Comparison of ENCODE assay signal across 1 cellular context in genomic region chrX:40176256-40176978, GRCh38.
TF ChIP-seq lines count a peak whose summit lies in the region.

No MANE protein-coding gene starts in this region.

TF ChIP-seq in GM12878, 131 proteins besides CTCF, POLR2A, EP300 and RAD21 (continued from another document):
- TF ChIP-seq USF1 (IDR thresholded peaks at IDR 0.05; ENCODE audit: borderline replicate concordance, extremely low read length, insufficient read depth, low read depth, low read length), result peak; percentile 80
- no peak for TF ChIP-seq RAD51 (IDR thresholded peaks at IDR 0.05)
- TF ChIP-seq POLR2AphosphoS5 (IDR thresholded peaks at IDR 0.05; ENCODE audit: low read length), result peak; percentile 20
- TF ChIP-seq BCLAF1 (IDR thresholded peaks at IDR 0.05), result no peak
